ENCODE assay signal across 9 cellular contexts in the genomic region with DNA sequence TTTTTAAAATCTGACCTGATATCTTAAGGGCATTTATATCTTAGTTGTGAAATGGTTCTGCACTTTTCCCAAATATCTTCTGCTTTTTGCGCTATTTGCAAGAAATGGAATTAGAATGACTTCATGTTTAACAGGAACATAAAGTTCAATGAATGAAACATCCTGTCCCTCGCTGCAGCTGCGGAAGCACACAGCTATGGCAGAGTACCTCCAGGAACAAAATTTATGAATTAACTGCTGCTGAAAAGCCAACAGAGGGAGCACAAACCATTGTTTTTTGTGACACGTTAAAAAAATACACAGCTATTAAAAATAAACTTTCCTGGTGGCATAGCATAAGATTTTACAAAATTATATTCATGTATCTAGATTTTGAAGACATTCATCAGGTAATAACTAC.
A peak's percentile ranks its signal among the peaks of the same experiment; 100 is the strongest.
DNase-seq lines count a peak whose midpoint lies in the region; ATAC-seq and TF ChIP-seq lines count a peak whose summit lies in the region.
"Had no signal": no experiment of that assay in that cellular context is flagged by ENCODE, and none has a peak within 500 bp of the region (broad histone marks: within the 10 kb centered on the region; RNA-seq: fewer than 3 reads in every experiment).

No MANE protein-coding gene starts in this region.

- DNase-seq in HCT116 (ENCODE audit: low read depth, low spot score) (no peak), adipocyte (ENCODE audit: low read depth) (peak; percentile 69), heart right ventricle (peak; percentile 14 to 32), skeletal muscle cell (ENCODE audit: low read depth) (peak; percentile 67), germinal center (ENCODE audit: low spot score) (no peak)

- CTCF ChIA-PET in HCT116 (lab: Charles Lee): interaction anchor here (1.0 to 1.1 kb wide), 3 partner anchors 306 to 936 kb away, joined by 3 to 5 read pairs (median 3); no protein-coding TSS in a partner anchor

- POLR2A ChIA-PET in HCT116 (lab: Charles Lee): no interaction called here

- H4K20me1 ChIP-seq in HCT116 (ENCODE audit: insufficient read depth): no peaks in the 10 kb centered on the region

- H3K79me2 ChIP-seq in HCT116 (ENCODE audit: insufficient read depth, low read length): no peaks in the 10 kb centered on the region

- H3K36me3 ChIP-seq in HCT116 (ENCODE audit: control insufficient read depth in 1 of 2, insufficient read depth in 2 of 2, low read length in 2 of 2): no peaks in the 10 kb centered on the region
- H3K36me3 ChIP-seq in adipocyte (ENCODE audit: control insufficient read depth, insufficient read depth, low read length, severe bottlenecking): no peaks in the 10 kb centered on the region
- no peaks in the 10 kb centered on the region for H3K36me3 ChIP-seq in heart right ventricle

- RAD21 ChIA-PET in HCT116 (lab: Charles Lee; ENCODE audit: low non-redundant PET in 1 of 2, low total read pairs in 2 of 2, uncharacterized antibody in 2 of 2, unreplicated experiment in 2 of 2): no interaction called here

- no peak overlapping the region for H3K4me3 ChIP-seq in HCT116 (replicated peaks in 1 of 2; ENCODE audit: low read depth in 1 of 2, low read length in 2 of 2)
- H3K4me3 ChIP-seq in adipocyte (ENCODE audit: low read length): no peak overlapping the region
- no peak overlapping the region for H3K4me3 ChIP-seq in heart right ventricle
- no peak overlapping the region for H3K4me3 ChIP-seq in skeletal muscle cell (ENCODE audit: low read depth, low read length)

- H3K9ac ChIP-seq in HCT116 (ENCODE audit: low read length): no peak overlapping the region
- no peak overlapping the region for H3K9ac ChIP-seq in adipocyte (ENCODE audit: low read length)

- no peaks in the 10 kb centered on the region for H3K9me2 ChIP-seq in HCT116 (ENCODE audit: insufficient read depth)

- H3K4me2 ChIP-seq in HCT116 (ENCODE audit: low read length): no peak overlapping the region

- TF ChIP-seq RAD21 in HCT116 (IDR thresholded peaks at IDR 0.05; ENCODE audit: low read depth): 0 out of 2 replicates have a peak, but pooled peaks have one; percentile 19

- H3K9me3 ChIP-seq in HCT116 (ENCODE audit: control insufficient read depth in 1 of 2, insufficient read depth in 1 of 2, low read depth in 1 of 2, low read length in 2 of 2) (peaks cover 0 to 11% of the 10 kb centered on the region in 2 experiments; a peak in 1 of 4 replicates), adipocyte (ENCODE audit: control insufficient read depth, low read length) (peaks cover 12% of the 10 kb centered on the region), heart right ventricle (peaks cover 0 to 21% (median 10%) of the 10 kb centered on the region in 11 donors)

- ATAC-seq in HCT116 (no peak), heart right ventricle (peak in 5 of 8 donors; percentile 49 to 88 (median 62)), HG02763 (IDR thresholded peaks at IDR 0.05; ENCODE audit: unreplicated experiment) (no peak), HG03159 (IDR thresholded peaks at IDR 0.05; ENCODE audit: unreplicated experiment) (no peak), GM18909 (IDR thresholded peaks at IDR 0.05; ENCODE audit: poor library complexity, unreplicated experiment) (no peak)
- ATAC-seq: naive thymus-derived CD4-positive, alpha-beta T cell had no signal

- 26 to 42% methylated on average over 4 of the region's 4 CpGs for WGBS in heart right ventricle, 2 donors

- no TSS peak for BruUV-seq in HCT116 (replicated peaks; lab: Mats Ljungman, UMichigan)

- no peak overlapping the region for H2AFZ ChIP-seq in HCT116 (ENCODE audit: low read depth, low read length, poor library complexity, severe bottlenecking)

- no peak for TF ChIP-seq CTCF in HCT116 (IDR thresholded peaks at IDR 0.05 in 2 of 3, conservative IDR thresholded peaks at IDR 0.05 in 1 of 3; ENCODE audit: borderline replicate concordance in 1 of 3, insufficient read depth in 1 of 3, low read depth in 2 of 3, low read length in 2 of 3)
- TF ChIP-seq CTCF in heart right ventricle (IDR thresholded peaks at IDR 0.05): peak; percentile 17 to 72 (median 54)

- intact Hi-C loops in HCT116 (cut with micrococcal nuclease) (no loop called here), heart right ventricle (cut with DNase I) (loop anchor here in 8 of 10 donors (1.0 to 10.0 kb wide), 12 partner anchors 348 to 938 kb away; a partner anchor contains a TSS)

- H3K4me1 ChIP-seq in HCT116 (ENCODE audit: control insufficient read depth in 1 of 2, insufficient read depth in 2 of 2, low read length in 2 of 2) (no peaks in the 10 kb centered on the region), adipocyte (ENCODE audit: control insufficient read depth, insufficient read depth, low read length) (peaks cover 6% of the 10 kb centered on the region), heart right ventricle (no peaks in the 10 kb centered on the region)

- no peaks in the 10 kb centered on the region for H3K27me3 ChIP-seq in HCT116 (ENCODE audit: insufficient read depth, low read length)
- no peaks in the 10 kb centered on the region for H3K27me3 ChIP-seq in adipocyte (replicated peaks; ENCODE audit: control insufficient read depth, insufficient read depth, low read length)
- H3K27me3 ChIP-seq in heart right ventricle: no peaks in the 10 kb centered on the region

- TF ChIP-seq POLR2A in HCT116 (IDR thresholded peaks at IDR 0.05; ENCODE audit: borderline replicate concordance, extremely low read depth, insufficient read depth, insufficient read length): no peak

- H3K27ac ChIP-seq in HCT116 (ENCODE audit: low read depth, low read length): no peak overlapping the region
- no peak overlapping the region for H3K27ac ChIP-seq in heart right ventricle

TF ChIP-seq in HCT116, 20 proteins besides CTCF, POLR2A, EP300 and RAD21:
- no peak for TF ChIP-seq JUND (IDR thresholded peaks at IDR 0.05)
- TF ChIP-seq, protein P1, sequence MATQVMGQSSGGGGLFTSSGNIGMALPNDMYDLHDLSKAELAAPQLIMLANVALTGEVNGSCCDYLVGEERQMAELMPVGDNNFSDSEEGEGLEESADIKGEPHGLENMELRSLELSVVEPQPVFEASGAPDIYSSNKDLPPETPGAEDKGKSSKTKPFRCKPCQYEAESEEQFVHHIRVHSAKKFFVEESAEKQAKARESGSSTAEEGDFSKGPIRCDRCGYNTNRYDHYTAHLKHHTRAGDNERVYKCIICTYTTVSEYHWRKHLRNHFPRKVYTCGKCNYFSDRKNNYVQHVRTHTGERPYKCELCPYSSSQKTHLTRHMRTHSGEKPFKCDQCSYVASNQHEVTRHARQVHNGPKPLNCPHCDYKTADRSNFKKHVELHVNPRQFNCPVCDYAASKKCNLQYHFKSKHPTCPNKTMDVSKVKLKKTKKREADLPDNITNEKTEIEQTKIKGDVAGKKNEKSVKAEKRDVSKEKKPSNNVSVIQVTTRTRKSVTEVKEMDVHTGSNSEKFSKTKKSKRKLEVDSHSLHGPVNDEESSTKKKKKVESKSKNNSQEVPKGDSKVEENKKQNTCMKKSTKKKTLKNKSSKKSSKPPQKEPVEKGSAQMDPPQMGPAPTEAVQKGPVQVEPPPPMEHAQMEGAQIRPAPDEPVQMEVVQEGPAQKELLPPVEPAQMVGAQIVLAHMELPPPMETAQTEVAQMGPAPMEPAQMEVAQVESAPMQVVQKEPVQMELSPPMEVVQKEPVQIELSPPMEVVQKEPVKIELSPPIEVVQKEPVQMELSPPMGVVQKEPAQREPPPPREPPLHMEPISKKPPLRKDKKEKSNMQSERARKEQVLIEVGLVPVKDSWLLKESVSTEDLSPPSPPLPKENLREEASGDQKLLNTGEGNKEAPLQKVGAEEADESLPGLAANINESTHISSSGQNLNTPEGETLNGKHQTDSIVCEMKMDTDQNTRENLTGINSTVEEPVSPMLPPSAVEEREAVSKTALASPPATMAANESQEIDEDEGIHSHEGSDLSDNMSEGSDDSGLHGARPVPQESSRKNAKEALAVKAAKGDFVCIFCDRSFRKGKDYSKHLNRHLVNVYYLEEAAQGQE (IDR thresholded peaks at IDR 0.05; ENCODE audit: low read depth): no peak
- TF ChIP-seq, protein P2, sequence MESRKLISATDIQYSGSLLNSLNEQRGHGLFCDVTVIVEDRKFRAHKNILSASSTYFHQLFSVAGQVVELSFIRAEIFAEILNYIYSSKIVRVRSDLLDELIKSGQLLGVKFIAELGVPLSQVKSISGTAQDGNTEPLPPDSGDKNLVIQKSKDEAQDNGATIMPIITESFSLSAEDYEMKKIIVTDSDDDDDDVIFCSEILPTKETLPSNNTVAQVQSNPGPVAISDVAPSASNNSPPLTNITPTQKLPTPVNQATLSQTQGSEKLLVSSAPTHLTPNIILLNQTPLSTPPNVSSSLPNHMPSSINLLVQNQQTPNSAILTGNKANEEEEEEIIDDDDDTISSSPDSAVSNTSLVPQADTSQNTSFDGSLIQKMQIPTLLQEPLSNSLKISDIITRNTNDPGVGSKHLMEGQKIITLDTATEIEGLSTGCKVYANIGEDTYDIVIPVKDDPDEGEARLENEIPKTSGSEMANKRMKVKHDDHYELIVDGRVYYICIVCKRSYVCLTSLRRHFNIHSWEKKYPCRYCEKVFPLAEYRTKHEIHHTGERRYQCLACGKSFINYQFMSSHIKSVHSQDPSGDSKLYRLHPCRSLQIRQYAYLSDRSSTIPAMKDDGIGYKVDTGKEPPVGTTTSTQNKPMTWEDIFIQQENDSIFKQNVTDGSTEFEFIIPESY (IDR thresholded peaks at IDR 0.05; ENCODE audit: extremely low read depth, insufficient replicate concordance, low read length): no peak
- no peak for TF ChIP-seq TCF7L2 (IDR thresholded peaks at IDR 0.05; ENCODE audit: borderline replicate concordance, extremely low read depth, insufficient read depth, insufficient read length)
- TF ChIP-seq SP1 (IDR thresholded peaks at IDR 0.05; ENCODE audit: low read depth): no peak
- no peak for TF ChIP-seq ELF1 (IDR thresholded peaks at IDR 0.05; ENCODE audit: borderline replicate concordance, low read depth)
- TF ChIP-seq YY1 (IDR thresholded peaks at IDR 0.05; ENCODE audit: extremely low read depth, insufficient replicate concordance, low read depth, low read length): no peak
- no peak for TF ChIP-seq CEBPB (IDR thresholded peaks at IDR 0.05; ENCODE audit: low read depth)
TF ChIP-seq in HCT116: peak in this region for 0.

Comparison
In these comparisons a context has a peak if more than half of its experiments do, and no peak if none do; other contexts are left out.
1. ATAC-seq: peak in heart right ventricle (5 of 8); none in HCT116 (single experiment), HG02763 (single experiment), HG03159 (single experiment) and GM18909 (single experiment).
2. DNase-seq: peak in adipocyte (single experiment), heart right ventricle (2 of 2) and skeletal muscle cell (single experiment); none in HCT116 (single experiment) and germinal center (single experiment).
3. CTCF ChIP-seq: peak in heart right ventricle (9 of 9); none in HCT116 (0 of 3).